In genomic region chr2:27123302-27124150, GRCh38 we compare ENCODE assay signal across 8 cellular contexts. TPM values are rescaled to one million over a fixed set of nuclear protein-coding genes. Genes with fewer than 3 reads are reported as not detected.
DNase-seq lines count a peak whose midpoint lies in the region; ATAC-seq, FAIRE-seq and TF ChIP-seq lines count a peak whose summit lies in the region.

TSS of gene ABHD1 (plus strand) at chr2:27123815. CDS start at chr2:27123949, 134 bp downstream.

- peak within 1 kb of the TSS; percentile 83 for H3K4me3 Mint-ChIP-seq in mesothelial cell of epicardium

- no peak within 1 kb of the TSS for H3K56ac ChIP-seq in H1 (replicated peaks; ENCODE audit: insufficient read length, low read depth, low read length)

- POLR2A ChIA-PET in H1 (lab: Charles Lee; ENCODE audit: partially characterized antibody), result interaction anchor here (0.6 to 2.7 kb wide), 11 partner anchors 8 to 125 kb away, joined by 3 to 24 read pairs (median 3); partner anchors contain the start of genes OST4 and PREB

- no peak for TF ChIP-seq CTCF in H1 (IDR thresholded peaks at IDR 0.05; ENCODE audit: control extremely low read depth in 1 of 3, insufficient read depth in 1 of 3, low read depth in 1 of 3, low read length in 3 of 3)
- TF ChIP-seq CTCF in mesothelial cell of epicardium (IDR thresholded peaks at IDR 0.05; ENCODE audit: unreplicated experiment), result no peak

- TF ChIP-seq RAD21 in H1 (IDR thresholded peaks at IDR 0.05 in 1 of 2, conservative IDR thresholded peaks at IDR 0.05 in 1 of 2; ENCODE audit: low read depth in 2 of 2, low read length in 2 of 2), result no peak

- H3K4ac ChIP-seq in H1 (replicated peaks; ENCODE audit: insufficient read length, low read depth, low read length), result no peak within 1 kb of the TSS

- no peak within 1 kb of the TSS for H4K91ac ChIP-seq in H1 (replicated peaks; ENCODE audit: insufficient read length, low read length)

- peak within 1 kb of the TSS; percentile 33 to 68 (median 65) for H3K4me3 ChIP-seq in H1 (ENCODE audit: extremely low read depth in 1 of 4, insufficient read depth in 2 of 4, low read depth in 3 of 4, low read length in 4 of 4)

- H3K9me3 ChIP-seq in H1 (ENCODE audit: insufficient read depth in 2 of 2, low read depth in 1 of 2, low read length in 1 of 2), result no peaks in the 10 kb centered on the region

- peak within 1 kb of the TSS; percentile 99 for H2AFZ ChIP-seq in H1 (ENCODE audit: low read length)

- H3K18ac ChIP-seq in H1 (ENCODE audit: extremely low read depth, low read length), result peak within 1 kb of the TSS; percentile 4; the same call in 1 of the 2 replicates

- CTCF ChIA-PET in H1 (lab: Charles Lee; ENCODE audit: partially characterized antibody), result interaction anchor here (0.7 to 3.8 kb wide), 17 partner anchors 10 to 178 kb away, joined by 3 to 38 read pairs (median 3); partner anchors contain the start of gene PREB

- H2BK15ac ChIP-seq in H1 (ENCODE audit: low read length), result peak within 1 kb of the TSS; percentile 9; the same call in 1 of the 2 replicates

- H3K14ac ChIP-seq in H1 (ENCODE audit: insufficient read length), result no peak within 1 kb of the TSS

- H4K20me1 ChIP-seq in H1 (replicated peaks in 1 of 2; ENCODE audit: control insufficient read depth in 1 of 2, insufficient read depth in 2 of 2, low read length in 2 of 2), result no peaks in the 10 kb centered on the region

- H3K9me3 Mint-ChIP-seq in mesothelial cell of epicardium, result no peaks in the 10 kb centered on the region

- H3K27me3 Mint-ChIP-seq in mesothelial cell of epicardium (ENCODE audit: low read depth), result peaks cover 51% of the 10 kb centered on the region

- H3K23ac ChIP-seq in H1 (ENCODE audit: insufficient read length), result no peak within 1 kb of the TSS

- no peak within 1 kb of the TSS for H3K27ac Mint-ChIP-seq in mesothelial cell of epicardium

- H3K27me3 ChIP-seq in H1 (replicated peaks in 1 of 4; ENCODE audit: control insufficient read depth in 3 of 4, extremely low read depth in 1 of 4, insufficient read depth in 3 of 4, low read length in 3 of 4), result peaks cover 8 to 51% (median 38%) of the 10 kb centered on the region in 4 experiments

- peaks cover 7% of the 10 kb centered on the region for H3K4me1 Mint-ChIP-seq in mesothelial cell of epicardium

- H2AK5ac ChIP-seq in H1 (ENCODE audit: low read depth, low read length), result no peak within 1 kb of the TSS

- WGBS in H1 (ENCODE audit: extremely low coverage in 1 of 2, insufficient coverage in 1 of 2, insufficient read length in 1 of 2, insufficient replicate concordance in 2 of 2, low coverage in 1 of 2, low lambda C conversion rate in 2 of 2, missing lambda C conversion rate in 1 of 2), 2 experiments, result 12% methylated on average over 37 of the region's 47 CpGs; no CpG with 5 or more reads in 1 of the 2 experiments

- peak within 1 kb of the TSS; percentile 20; the same call in 1 of the 2 replicates for H2BK12ac ChIP-seq in H1 (ENCODE audit: low read depth, low read length)

- no peaks in the 10 kb centered on the region for H3K79me1 ChIP-seq in H1 (ENCODE audit: low read depth, low read length)

- no peak within 1 kb of the TSS for H3K9ac ChIP-seq in H1 (replicated peaks in 1 of 4; ENCODE audit: extremely low read depth in 1 of 4, low read depth in 3 of 4, low read length in 3 of 4)

- H2BK120ac ChIP-seq in H1 (replicated peaks; ENCODE audit: low read depth, low read length), result peak within 1 kb of the TSS; percentile 44

- peak; percentile 65 for ATAC-seq in GM18502 (IDR thresholded peaks at IDR 0.05; ENCODE audit: poor library complexity, unreplicated experiment)
- no peak for ATAC-seq in GM21515 (IDR thresholded peaks at IDR 0.05; ENCODE audit: unreplicated experiment)

- H2BK20ac ChIP-seq in H1 (ENCODE audit: low read length), result peak within 1 kb of the TSS; percentile 64; the same call in 1 of the 2 replicates

- DNase-seq in NCI-H2227 (lab: John Stamatoyannopoulos, UW; ENCODE audit: unreplicated experiment) (peak; percentile 59), H1 (ENCODE audit: low read depth in 1 of 2, low spot score in 2 of 2) (peak in 1 of 2 experiments; percentile 85), mesothelial cell of epicardium (ENCODE audit: low spot score in 2 of 2, unreplicated experiment in 2 of 2) (peak; percentile 47 to 69), GM19239 (ENCODE audit: insufficient read length, low spot score) (no peak)
- DNase-seq in activated CD8-positive, alpha-beta memory T cell treated with anti-CD3 and anti-CD28 coated beads for 4 hours (ENCODE audit: low read depth in 2 of 2), result peak; percentile 28 to 40
- DNase-seq in stimulated activated CD8-positive, alpha-beta memory T cell treated with anti-CD3 and anti-CD28 coated beads, Interleukin-15, amount 100 ng/mL, for 4 hours (ENCODE audit: low read depth in 2 of 2), result peak; percentile 19 to 51

- H3K23me2 ChIP-seq in H1 (ENCODE audit: low read depth, low read length), result peaks cover 11% of the 10 kb centered on the region

- H4K8ac ChIP-seq in H1 (ENCODE audit: extremely low read depth, insufficient read depth, low read length), result peak within 1 kb of the TSS; percentile 90

- H3K79me2 ChIP-seq in H1 (ENCODE audit: control insufficient read depth in 1 of 2, insufficient read depth in 2 of 2, low read length in 2 of 2), result no peaks in the 10 kb centered on the region

- peak within 1 kb of the TSS; percentile 55 to 87 for H3K4me2 ChIP-seq in H1 (ENCODE audit: insufficient read depth in 1 of 2, low read depth in 2 of 2, low read length in 2 of 2)

- no peaks in the 10 kb centered on the region for H3K36me3 Mint-ChIP-seq in mesothelial cell of epicardium

- no peak for TF ChIP-seq EP300 in H1 (IDR thresholded peaks at IDR 0.05; ENCODE audit: borderline replicate concordance in 1 of 2, low read depth in 2 of 2, low read length in 2 of 2)

- peaks cover 0 to 15% (median 9%) of the 10 kb centered on the region in 4 experiments; a peak in 6 of 7 replicates for H3K4me1 ChIP-seq in H1 (replicated peaks in 1 of 4; ENCODE audit: control insufficient read depth in 3 of 4, insufficient read depth in 4 of 4, low read length in 3 of 4)

- peak within 1 kb of the TSS; percentile 46 for H4K5ac ChIP-seq in H1 (ENCODE audit: insufficient read length, low read depth, low read length)

- TF ChIP-seq POLR2A in H1 (IDR thresholded peaks at IDR 0.05; ENCODE audit: control extremely low read depth in 1 of 2, low read depth in 2 of 2, low read length in 2 of 2), result peak in 1 of 2 experiments; percentile 72; a peak in 2 of 3 replicates

- FAIRE-seq in H1 (lab: Jason Lieb, UNC), result no peak
- no peak for FAIRE-seq in GM19239 (lab: Jason Lieb, UNC)

- H3K27ac ChIP-seq in H1 (ENCODE audit: low read depth, low read length), result no peak within 1 kb of the TSS

- H2BK5ac ChIP-seq in H1 (ENCODE audit: low read depth, low read length), result no peak within 1 kb of the TSS

- H3K36me3 ChIP-seq in H1 (ENCODE audit: control insufficient read depth in 2 of 4, insufficient read depth in 4 of 4, low read length in 3 of 4), result no peaks in the 10 kb centered on the region

TF ChIP-seq in H1, 55 proteins besides CTCF, POLR2A, EP300 and RAD21 (continues in another document):
- TF ChIP-seq RBBP5 (IDR thresholded peaks at IDR 0.05; ENCODE audit: borderline replicate concordance, low read depth, low read length), result peak; percentile 56; the same call in 1 of the 2 replicates
- TF ChIP-seq KDM1A (IDR thresholded peaks at IDR 0.05; ENCODE audit: borderline replicate concordance, low read length), result no peak
- no peak for TF ChIP-seq SIRT6 (IDR thresholded peaks at IDR 0.05; ENCODE audit: low read length)
- no peak for TF ChIP-seq SRF (IDR thresholded peaks at IDR 0.05; ENCODE audit: low read depth, low read length)
- TF ChIP-seq SIX5 (IDR thresholded peaks at IDR 0.05; ENCODE audit: low read depth, low read length), result no peak
- TF ChIP-seq GABPA (IDR thresholded peaks at IDR 0.05; ENCODE audit: borderline replicate concordance, insufficient read depth, low read length), result no peak
- TF ChIP-seq GTF2F1 (IDR thresholded peaks at IDR 0.05; ENCODE audit: borderline replicate concordance, low read depth, low read length), result no peak
- no peak for TF ChIP-seq SAP30 (IDR thresholded peaks at IDR 0.05; ENCODE audit: insufficient read depth, insufficient replicate concordance, low read length)
- no peak for TF ChIP-seq RXRA (IDR thresholded peaks at IDR 0.05; ENCODE audit: insufficient read depth, low read depth, low read length)
- TF ChIP-seq SIN3A (conservative IDR thresholded peaks at IDR 0.05 in 1 of 2, IDR thresholded peaks at IDR 0.05 in 1 of 2; ENCODE audit: low read depth in 1 of 2, low read length in 2 of 2), result 0 out of 4 replicates have a peak, but pooled peaks of 1 of the 2 experiments have one; percentile 34
- TF ChIP-seq FOSL1 (IDR thresholded peaks at IDR 0.05; ENCODE audit: insufficient read depth, low read depth, low read length), result no peak
- no peak for TF ChIP-seq USF2 (IDR thresholded peaks at IDR 0.05; ENCODE audit: low read length)
- TF ChIP-seq CREB1 (IDR thresholded peaks at IDR 0.05), result 0 out of 2 replicates have a peak, but pooled peaks have one; percentile 2
- TF ChIP-seq PHF8 (conservative IDR thresholded peaks at IDR 0.05; ENCODE audit: low read depth, low read length), result peak; percentile 64
- 0 out of 2 replicates have a peak, but pooled peaks have one; percentile 15 for TF ChIP-seq E2F6 (IDR thresholded peaks at IDR 0.05)

RNA-seq across cellular contexts. Expression of gene ABHD1, which starts in this region (rescaled TPM):
- 0.20 and 0.50 TPM in 2 replicates for total RNA-seq in H1 (2021; fragmentation: NEBNext Ultra II Directional; extraction: Animal tissue kit (Norgen Biotek cat#: 25700))
- polyA plus RNA-seq in H1 (2011; rRNA removed), result 0.88 and 1.1 TPM in 2 replicates
- polyA plus RNA-seq in H1 (2011; cell fraction: cytosol; rRNA removed), result 0.70 TPM
- polyA plus RNA-seq in H1 (2011; cell fraction: nucleus; rRNA removed), result 0.94 TPM
- 0.35 to 0.93 TPM (median 0.38 TPM) in 4 replicates for polyA plus RNA-seq in H1 (2012, experiment 1 of 2)
- not detected for polyA plus RNA-seq in H1 (2012, experiment 2 of 2)
- 0.26 TPM for polyA plus RNA-seq in H1 (2013, experiment 1 of 2)
- polyA plus RNA-seq in H1 (2013, experiment 2 of 2), result 0.15 TPM
- polyA minus RNA-seq in H1 (2011; rRNA and poly(A)+ RNA removed), result 0.28 and 0.78 TPM in 2 replicates
- polyA minus RNA-seq in H1 (2011; cell fraction: cytosol; rRNA and poly(A)+ RNA removed), result not detected
- 0.80 TPM for polyA minus RNA-seq in H1 (2011; cell fraction: nucleus; rRNA and poly(A)+ RNA removed)
- 0.95 to 1.5 TPM (median 0.99 TPM) in 3 replicates for total RNA-seq in mesothelial cell of epicardium
